23 cellular contexts compared by ENCODE assay signal in the genomic region with DNA sequence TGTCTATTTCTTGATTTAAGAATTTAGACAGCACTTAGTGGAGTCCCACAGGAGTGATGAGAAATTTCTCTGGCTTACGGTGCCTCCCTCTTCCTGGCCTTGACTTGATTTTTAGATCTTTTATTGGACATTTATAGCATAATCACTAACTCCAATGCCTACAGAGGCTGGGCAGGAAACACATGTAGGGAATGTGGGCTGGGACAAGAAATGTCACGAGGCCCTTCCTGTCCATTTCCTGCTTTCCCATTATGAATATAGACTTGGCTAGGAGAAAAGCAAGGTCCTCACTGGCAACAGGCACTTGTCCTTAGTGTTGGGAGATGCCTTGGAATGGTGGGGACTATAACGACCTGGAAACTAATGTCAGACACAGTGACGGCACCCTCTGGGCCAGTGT.
A peak's percentile ranks its signal among the peaks of the same experiment; 100 is the strongest.
DNase-seq lines count a peak whose midpoint lies in the region; ATAC-seq and TF ChIP-seq lines count a peak whose summit lies in the region.
"Had no signal": no experiment of that assay in that cellular context is flagged by ENCODE, and none has a peak within 500 bp of the region (broad histone marks: within the 10 kb centered on the region; RNA-seq: fewer than 3 reads in every experiment).

No MANE protein-coding gene starts in this region.

- no peaks in the 10 kb centered on the region for H3K36me3 Mint-ChIP-seq in Caco-2 (ENCODE audit: insufficient read depth, unreplicated experiment)
- H3K36me3 Mint-ChIP-seq: activated naive CD4-positive, alpha-beta T cell treated with anti-CD3 and anti-CD28 coated beads, Interleukin-2, amount 10 ng/mL, durations not matched to agents 7 days and 5 days had no signal

- H3K27me3 ChIP-seq in Caco-2 (replicated peaks; ENCODE audit: control insufficient read depth, insufficient read depth, low read length) (no peaks in the 10 kb centered on the region), trophoblast cell (ENCODE audit: insufficient read depth, low read length) (no peaks in the 10 kb centered on the region)
- H3K27me3 ChIP-seq: testis had no signal

- H3K4ac ChIP-seq in trophoblast cell (ENCODE audit: low read depth, low read length), result peak overlapping the region; percentile 3

- no peaks in the 10 kb centered on the region for H3K27me3 Mint-ChIP-seq in Caco-2 (ENCODE audit: insufficient read depth, unreplicated experiment)
- H3K27me3 Mint-ChIP-seq: CD4-positive, alpha-beta T cell had no signal

- CTCF ChIA-PET in Caco-2 (lab: Charles Lee), result no interaction called here

- no peak overlapping the region for H3K4me3 ChIP-seq in Caco-2 (ENCODE audit: low read depth, low read length)
- no peak overlapping the region for H3K4me3 ChIP-seq in SK-N-MC
- no peak overlapping the region for H3K4me3 ChIP-seq in trophoblast cell (ENCODE audit: low read depth, low read length)
- H3K4me3 ChIP-seq: testis had no signal

- peak overlapping the region; percentile 6 for H3K27ac Mint-ChIP-seq in Caco-2 (ENCODE audit: unreplicated experiment)
- H3K27ac Mint-ChIP-seq: activated naive CD4-positive, alpha-beta T cell treated with anti-CD3 and anti-CD28 coated beads, Interleukin-2, amount 10 ng/mL, durations not matched to agents 7 days and 5 days; activated T-cell treated with anti-CD3 and anti-CD28 coated beads, Interleukin-2, amount 50 U/mL, for 72 hours; CD4-positive, alpha-beta T cell had no signal

- BruUV-seq in Caco-2 (replicated peaks; lab: Mats Ljungman, UMichigan), result no TSS peak

- peak overlapping the region; percentile 85 for H2BK12ac ChIP-seq in trophoblast cell (ENCODE audit: low read length)

- H4K8ac ChIP-seq in trophoblast cell (ENCODE audit: low read depth, low read length), result no peak overlapping the region

- no peak overlapping the region for H3K14ac ChIP-seq in trophoblast cell (ENCODE audit: low read length)

- peaks cover 56% of the 10 kb centered on the region for H3K4me1 ChIP-seq in Caco-2
- H3K4me1 ChIP-seq in trophoblast cell (ENCODE audit: control insufficient read depth in 1 of 2, insufficient read depth in 2 of 2, low read length in 2 of 2), result peaks cover 22 to 33% of the 10 kb centered on the region in 2 experiments
- H3K4me1 ChIP-seq: testis had no signal

- TF ChIP-seq CTCF in Caco-2 (IDR thresholded peaks at IDR 0.05; ENCODE audit: insufficient read depth in 1 of 2, low read depth in 1 of 2, low read length in 1 of 2, severe bottlenecking in 1 of 2, unreplicated experiment in 1 of 2), result no peak

- DNase-seq in Caco-2 (no peak), SK-N-MC (ENCODE audit: low read depth, low spot score) (no peak), left colon (peak in 1 of 2 donors; percentile 66), trophoblast cell (no peak), iPS-NIHi7 (ENCODE audit: extremely low spot score) (no peak), occipital lobe (lab: John Stamatoyannopoulos, UW) (no peak)
- DNase-seq: activated CD4-positive, alpha-beta T cell treated with anti-CD3 and anti-CD28 coated beads for 4 hours; activated naive CD4-positive, alpha-beta T cell treated with anti-CD3 and anti-CD28 coated beads, Interleukin-2, amount 10 ng/mL, durations not matched to agents 7 days and 5 days; activated T-cell treated with anti-CD3 and anti-CD28 coated beads, Interleukin-2, amount 50 U/mL, for 72 hours; anterior cingulate cortex; CD4-positive, alpha-beta T cell; central memory CD4-positive, alpha-beta T cell; erythroblast; HCEC 1CT; NCI-H1105 treated with DMSO at 0.1 percent for 48 hours; NCI-H2081 treated with DMSO at 0.1 percent for 48 hours; NCI-H510A; retina; SW 1271; testis had no signal

- H3K9me3 ChIP-seq in Caco-2, result no peaks in the 10 kb centered on the region
- H3K9me3 ChIP-seq in SK-N-MC (ENCODE audit: low read depth, low read length), result no peaks in the 10 kb centered on the region
- H3K9me3 ChIP-seq in trophoblast cell (ENCODE audit: insufficient read depth, low read depth, low read length), result no peaks in the 10 kb centered on the region
- H3K9me3 ChIP-seq: testis had no signal

- H3K9me3 Mint-ChIP-seq in Caco-2 (ENCODE audit: unreplicated experiment), result no peaks in the 10 kb centered on the region
- H3K9me3 Mint-ChIP-seq: activated naive CD4-positive, alpha-beta T cell treated with anti-CD3 and anti-CD28 coated beads, Interleukin-2, amount 10 ng/mL, durations not matched to agents 7 days and 5 days; activated T-cell treated with anti-CD3 and anti-CD28 coated beads, Interleukin-2, amount 50 U/mL, for 72 hours; CD4-positive, alpha-beta T cell had no signal

- H3K9ac ChIP-seq in SK-N-MC (ENCODE audit: insufficient read length) (no peak overlapping the region), trophoblast cell (ENCODE audit: low read length) (no peak overlapping the region)

- H3K4me1 Mint-ChIP-seq in Caco-2 (ENCODE audit: low read depth, unreplicated experiment), result peaks cover 50% of the 10 kb centered on the region
- H3K4me1 Mint-ChIP-seq: activated naive CD4-positive, alpha-beta T cell treated with anti-CD3 and anti-CD28 coated beads, Interleukin-2, amount 10 ng/mL, durations not matched to agents 7 days and 5 days had no signal

- H2BK120ac ChIP-seq in trophoblast cell (ENCODE audit: insufficient read depth, low read length, poor library complexity), result peak overlapping the region; percentile 10

- H3K4me3 Mint-ChIP-seq in Caco-2 (ENCODE audit: unreplicated experiment), result no peak overlapping the region
- H3K4me3 Mint-ChIP-seq: activated naive CD4-positive, alpha-beta T cell treated with anti-CD3 and anti-CD28 coated beads, Interleukin-2, amount 10 ng/mL, durations not matched to agents 7 days and 5 days; activated T-cell treated with anti-CD3 and anti-CD28 coated beads, Interleukin-2, amount 50 U/mL, for 72 hours; CD4-positive, alpha-beta T cell had no signal

- H2AFZ ChIP-seq in trophoblast cell (ENCODE audit: insufficient read depth, low read length, poor library complexity), result no peak overlapping the region

- H3K36me3 ChIP-seq in Caco-2 (ENCODE audit: control insufficient read depth, insufficient read depth, low read length) (no peaks in the 10 kb centered on the region), SK-N-MC (ENCODE audit: insufficient read depth, low read length) (no peaks in the 10 kb centered on the region), trophoblast cell (ENCODE audit: control insufficient read depth in 1 of 2, insufficient read depth in 2 of 2, low read length in 2 of 2) (peaks cover 3% of the 10 kb centered on the region in 2 experiments)

- peak overlapping the region; percentile 95 for H2AK5ac ChIP-seq in trophoblast cell (ENCODE audit: low read length)

- ATAC-seq in left colon, result peak; percentile 78
- ATAC-seq in HG03097 (IDR thresholded peaks at IDR 0.05; ENCODE audit: low FRiP score, unreplicated experiment), result no peak
- ATAC-seq in GM19395 (IDR thresholded peaks at IDR 0.05; ENCODE audit: unreplicated experiment), result no peak
- ATAC-seq: activated T-cell treated with anti-CD3 and anti-CD28 coated beads, Interleukin-2, amount 50 U/mL, for 72 hours had no signal

- no peak overlapping the region for H2BK5ac ChIP-seq in trophoblast cell (ENCODE audit: low read depth, low read length, poor library complexity)

- peak overlapping the region; percentile 2 for H3K18ac ChIP-seq in trophoblast cell (ENCODE audit: low read length)

- peaks cover 29% of the 10 kb centered on the region for H3K79me1 ChIP-seq in trophoblast cell (ENCODE audit: low read length)

- H4K12ac ChIP-seq in trophoblast cell (ENCODE audit: low read depth, low read length), result no peak overlapping the region

- no peaks in the 10 kb centered on the region for H3K79me2 ChIP-seq in trophoblast cell (ENCODE audit: control insufficient read depth, insufficient read depth, low read length, poor library complexity)

- no CpG with 5 or more reads among the region's 4 CpGs for WGBS in trophoblast cell (ENCODE audit: extremely low coverage, insufficient coverage, insufficient read length)

- intact Hi-C loops in Caco-2 (cut with micrococcal nuclease; ENCODE audit: unreplicated experiment), result no loop called here
- intact Hi-C loops in left colon (cut with DNase I, micrococcal nuclease), result no loop called here

- POLR2A ChIA-PET in Caco-2 (lab: Charles Lee), result no interaction called here

- H3K4me2 ChIP-seq in trophoblast cell (ENCODE audit: low read length), result no peak overlapping the region

- H4K91ac ChIP-seq in trophoblast cell (ENCODE audit: low read depth, low read length), result peak overlapping the region; percentile 86

- H3K27ac ChIP-seq in SK-N-MC, result peak overlapping the region; percentile 34; the same call in 1 of the 2 replicates
- H3K27ac ChIP-seq in trophoblast cell (ENCODE audit: low read depth, low read length), result peak overlapping the region; percentile 41
- H3K27ac ChIP-seq: RWPE1, testis had no signal

- H3K23ac ChIP-seq in trophoblast cell (ENCODE audit: low read length), result no peak overlapping the region
